ENCODE assay signal across 1 cellular context in genomic region chr2:20172273-20173052, GRCh38.
TF ChIP-seq lines count a peak whose summit lies in the region.

No MANE protein-coding gene starts in this region.

TF ChIP-seq in HepG2, 621 proteins besides CTCF, POLR2A, EP300 and RAD21 (continued from another document and continues in another):
- TF ChIP-seq, protein P1, sequence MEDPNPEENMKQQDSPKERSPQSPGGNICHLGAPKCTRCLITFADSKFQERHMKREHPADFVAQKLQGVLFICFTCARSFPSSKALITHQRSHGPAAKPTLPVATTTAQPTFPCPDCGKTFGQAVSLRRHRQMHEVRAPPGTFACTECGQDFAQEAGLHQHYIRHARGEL (CRISPR knock-in tag; IDR thresholded peaks at IDR 0.05), result no peak
- TF ChIP-seq HNF1B (CRISPR knock-in tag; IDR thresholded peaks at IDR 0.05), result no peak
- no peak; the same call in 1 of the 2 replicates for TF ChIP-seq NFIC (IDR thresholded peaks at IDR 0.05; ENCODE audit: low read length)
- no peak for TF ChIP-seq TGIF2 (CRISPR knock-in tag; IDR thresholded peaks at IDR 0.05)
- TF ChIP-seq TEAD3 (CRISPR knock-in tag; optimal IDR thresholded peaks at IDR 0.05; ENCODE audit: borderline replicate concordance), result peak; percentile 64
- TF ChIP-seq NFIB (CRISPR knock-in tag; IDR thresholded peaks at IDR 0.05; ENCODE audit: borderline replicate concordance), result 0 out of 2 replicates have a peak, but pooled peaks have one; percentile 17
- no peak for TF ChIP-seq SOX6 (IDR thresholded peaks at IDR 0.05)
- peak; percentile 64 for TF ChIP-seq SOX6 (CRISPR knock-in tag; IDR thresholded peaks at IDR 0.05)
- no peak for TF ChIP-seq POLR2AphosphoS2 (IDR thresholded peaks at IDR 0.05; ENCODE audit: low read depth, low read length)
- TF ChIP-seq ZNF792 (CRISPR knock-in tag; IDR thresholded peaks at IDR 0.05), result 0 out of 2 replicates have a peak, but pooled peaks have one; percentile 34
- TF ChIP-seq PLRG1 (conservative IDR thresholded peaks at IDR 0.05), result no peak
- TF ChIP-seq ZFAT (CRISPR knock-in tag; conservative IDR thresholded peaks at IDR 0.05), result no peak
- TF ChIP-seq, protein P2, sequence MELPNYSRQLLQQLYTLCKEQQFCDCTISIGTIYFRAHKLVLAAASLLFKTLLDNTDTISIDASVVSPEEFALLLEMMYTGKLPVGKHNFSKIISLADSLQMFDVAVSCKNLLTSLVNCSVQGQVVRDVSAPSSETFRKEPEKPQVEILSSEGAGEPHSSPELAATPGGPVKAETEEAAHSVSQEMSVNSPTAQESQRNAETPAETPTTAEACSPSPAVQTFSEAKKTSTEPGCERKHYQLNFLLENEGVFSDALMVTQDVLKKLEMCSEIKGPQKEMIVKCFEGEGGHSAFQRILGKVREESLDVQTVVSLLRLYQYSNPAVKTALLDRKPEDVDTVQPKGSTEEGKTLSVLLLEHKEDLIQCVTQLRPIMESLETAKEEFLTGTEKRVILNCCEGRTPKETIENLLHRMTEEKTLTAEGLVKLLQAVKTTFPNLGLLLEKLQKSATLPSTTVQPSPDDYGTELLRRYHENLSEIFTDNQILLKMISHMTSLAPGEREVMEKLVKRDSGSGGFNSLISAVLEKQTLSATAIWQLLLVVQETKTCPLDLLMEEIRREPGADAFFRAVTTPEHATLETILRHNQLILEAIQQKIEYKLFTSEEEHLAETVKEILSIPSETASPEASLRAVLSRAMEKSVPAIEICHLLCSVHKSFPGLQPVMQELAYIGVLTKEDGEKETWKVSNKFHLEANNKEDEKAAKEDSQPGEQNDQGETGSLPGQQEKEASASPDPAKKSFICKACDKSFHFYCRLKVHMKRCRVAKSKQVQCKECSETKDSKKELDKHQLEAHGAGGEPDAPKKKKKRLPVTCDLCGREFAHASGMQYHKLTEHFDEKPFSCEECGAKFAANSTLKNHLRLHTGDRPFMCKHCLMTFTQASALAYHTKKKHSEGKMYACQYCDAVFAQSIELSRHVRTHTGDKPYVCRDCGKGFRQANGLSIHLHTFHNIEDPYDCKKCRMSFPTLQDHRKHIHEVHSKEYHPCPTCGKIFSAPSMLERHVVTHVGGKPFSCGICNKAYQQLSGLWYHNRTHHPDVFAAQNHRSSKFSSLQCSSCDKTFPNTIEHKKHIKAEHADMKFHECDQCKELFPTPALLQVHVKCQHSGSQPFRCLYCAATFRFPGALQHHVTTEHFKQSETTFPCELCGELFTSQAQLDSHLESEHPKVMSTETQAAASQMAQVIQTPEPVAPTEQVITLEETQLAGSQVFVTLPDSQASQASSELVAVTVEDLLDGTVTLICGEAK (IDR thresholded peaks at IDR 0.05), result no peak
- TF ChIP-seq, protein P2 (CRISPR knock-in tag; IDR thresholded peaks at IDR 0.05), result no peak
- TF ChIP-seq, protein P3, sequence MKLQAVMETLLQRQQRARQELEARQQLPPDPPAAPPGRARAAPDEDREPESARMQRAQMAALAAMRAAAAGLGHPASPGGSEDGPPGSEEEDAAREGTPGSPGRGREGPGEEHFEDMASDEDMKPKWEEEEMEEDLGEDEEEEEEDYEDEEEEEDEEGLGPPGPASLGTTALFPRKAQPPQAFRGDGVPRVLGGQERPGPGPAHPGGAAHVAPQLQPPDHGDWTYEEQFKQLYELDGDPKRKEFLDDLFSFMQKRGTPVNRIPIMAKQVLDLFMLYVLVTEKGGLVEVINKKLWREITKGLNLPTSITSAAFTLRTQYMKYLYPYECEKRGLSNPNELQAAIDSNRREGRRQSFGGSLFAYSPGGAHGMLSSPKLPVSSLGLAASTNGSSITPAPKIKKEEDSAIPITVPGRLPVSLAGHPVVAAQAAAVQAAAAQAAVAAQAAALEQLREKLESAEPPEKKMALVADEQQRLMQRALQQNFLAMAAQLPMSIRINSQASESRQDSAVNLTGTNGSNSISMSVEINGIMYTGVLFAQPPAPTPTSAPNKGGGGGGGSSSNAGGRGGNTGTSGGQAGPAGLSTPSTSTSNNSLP (IDR thresholded peaks at IDR 0.05; ENCODE audit: low read depth, low read length), result 0 out of 2 replicates have a peak, but pooled peaks have one; percentile 32
- peak; percentile 38; the same call in 1 of the 2 replicates for TF ChIP-seq ZFX (CRISPR knock-in tag; IDR thresholded peaks at IDR 0.05; ENCODE audit: low read depth)
- 0 out of 2 replicates have a peak, but pooled peaks have one; percentile 56 for TF ChIP-seq ZNF605 (CRISPR knock-in tag; IDR thresholded peaks at IDR 0.05)
- TF ChIP-seq SALL1 (CRISPR knock-in tag; IDR thresholded peaks at IDR 0.05), result peak; percentile 67; the same call in 1 of the 2 replicates
- peak; percentile 56; the same call in 1 of the 2 replicates for TF ChIP-seq ZSCAN9 (CRISPR knock-in tag; IDR thresholded peaks at IDR 0.05; ENCODE audit: borderline replicate concordance)
- TF ChIP-seq MEF2D (CRISPR knock-in tag; IDR thresholded peaks at IDR 0.05), result no peak
- peak; percentile 66; the same call in 1 of the 2 replicates for TF ChIP-seq GFI1 (CRISPR knock-in tag; IDR thresholded peaks at IDR 0.05; ENCODE audit: borderline replicate concordance)
- TF ChIP-seq, protein P4, sequence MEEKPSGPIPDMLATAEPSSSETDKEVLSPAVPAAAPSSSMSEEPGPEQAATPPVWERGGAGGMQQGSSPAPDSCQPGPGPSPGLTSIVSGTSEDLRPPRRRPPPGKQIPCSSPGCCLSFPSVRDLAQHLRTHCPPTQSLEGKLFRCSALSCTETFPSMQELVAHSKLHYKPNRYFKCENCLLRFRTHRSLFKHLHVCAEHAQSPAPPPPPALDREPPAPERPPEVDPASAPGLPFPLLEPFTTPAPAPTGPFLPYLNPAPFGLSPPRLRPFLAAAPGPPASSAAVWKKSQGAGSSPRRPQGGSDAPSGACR (CRISPR knock-in tag; IDR thresholded peaks at IDR 0.05), result no peak
- no peak for TF ChIP-seq ZNF773 (CRISPR knock-in tag; IDR thresholded peaks at IDR 0.05; ENCODE audit: borderline replicate concordance)
- TF ChIP-seq NFRKB (IDR thresholded peaks at IDR 0.05), result no peak
- no peak for TF ChIP-seq SMARCE1 (IDR thresholded peaks at IDR 0.05; ENCODE audit: borderline replicate concordance)
- TF ChIP-seq, protein P5, sequence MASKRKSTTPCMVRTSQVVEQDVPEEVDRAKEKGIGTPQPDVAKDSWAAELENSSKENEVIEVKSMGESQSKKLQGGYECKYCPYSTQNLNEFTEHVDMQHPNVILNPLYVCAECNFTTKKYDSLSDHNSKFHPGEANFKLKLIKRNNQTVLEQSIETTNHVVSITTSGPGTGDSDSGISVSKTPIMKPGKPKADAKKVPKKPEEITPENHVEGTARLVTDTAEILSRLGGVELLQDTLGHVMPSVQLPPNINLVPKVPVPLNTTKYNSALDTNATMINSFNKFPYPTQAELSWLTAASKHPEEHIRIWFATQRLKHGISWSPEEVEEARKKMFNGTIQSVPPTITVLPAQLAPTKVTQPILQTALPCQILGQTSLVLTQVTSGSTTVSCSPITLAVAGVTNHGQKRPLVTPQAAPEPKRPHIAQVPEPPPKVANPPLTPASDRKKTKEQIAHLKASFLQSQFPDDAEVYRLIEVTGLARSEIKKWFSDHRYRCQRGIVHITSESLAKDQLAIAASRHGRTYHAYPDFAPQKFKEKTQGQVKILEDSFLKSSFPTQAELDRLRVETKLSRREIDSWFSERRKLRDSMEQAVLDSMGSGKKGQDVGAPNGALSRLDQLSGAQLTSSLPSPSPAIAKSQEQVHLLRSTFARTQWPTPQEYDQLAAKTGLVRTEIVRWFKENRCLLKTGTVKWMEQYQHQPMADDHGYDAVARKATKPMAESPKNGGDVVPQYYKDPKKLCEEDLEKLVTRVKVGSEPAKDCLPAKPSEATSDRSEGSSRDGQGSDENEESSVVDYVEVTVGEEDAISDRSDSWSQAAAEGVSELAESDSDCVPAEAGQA (IDR thresholded peaks at IDR 0.05; ENCODE audit: low read depth), result no peak
- TF ChIP-seq, protein P5 (CRISPR knock-in tag; IDR thresholded peaks at IDR 0.05; ENCODE audit: borderline replicate concordance), result no peak
- peak; percentile 75 for TF ChIP-seq ZNF501 (CRISPR knock-in tag; IDR thresholded peaks at IDR 0.05)
- TF ChIP-seq ZGPAT (CRISPR knock-in tag; IDR thresholded peaks at IDR 0.05), result 0 out of 2 replicates have a peak, but pooled peaks have one; percentile 54
- TF ChIP-seq TCF7L2 (IDR thresholded peaks at IDR 0.05; ENCODE audit: low read depth, low read length), result peak; percentile 76
- 0 out of 2 replicates have a peak, but pooled peaks have one; percentile 45 for TF ChIP-seq CBX5 (CRISPR knock-in tag; IDR thresholded peaks at IDR 0.05; ENCODE audit: borderline replicate concordance)
- peak; percentile 46 for TF ChIP-seq YY1 (IDR thresholded peaks at IDR 0.05; ENCODE audit: insufficient read depth, insufficient replicate concordance, low read depth, low read length)
- TF ChIP-seq FOSL2 (CRISPR knock-in tag; IDR thresholded peaks at IDR 0.05), result peak; percentile 54; the same call in 1 of the 2 replicates
- peak; percentile 33; the same call in 1 of the 2 replicates for TF ChIP-seq NCOR1 (IDR thresholded peaks at IDR 0.05; ENCODE audit: borderline replicate concordance, low read length)
- TF ChIP-seq HNRNPL (IDR thresholded peaks at IDR 0.05; ENCODE audit: low read depth, low read length), result peak; percentile 83; the same call in 1 of the 2 replicates
